18 cellular contexts compared by ENCODE assay signal in genomic region chr12:129676411-129676810, GRCh38.
"Had no signal": no experiment of that assay in that cellular context is flagged by ENCODE, and none has a peak within 500 bp of the region (broad histone marks: within the 10 kb centered on the region; RNA-seq: fewer than 3 reads in every experiment).

No MANE protein-coding gene starts in this region.

- H3K36me3 ChIP-seq: brain microvascular endothelial cell, right lobe of liver, uterus had no signal

- H3K4me1 ChIP-seq: right lobe of liver, uterus had no signal

- H3K4me3 ChIP-seq: right lobe of liver, uterus had no signal

- H3K27me3 ChIP-seq: brain microvascular endothelial cell, right lobe of liver, uterus had no signal

- H3K27ac ChIP-seq: brain microvascular endothelial cell, right lobe of liver, uterus, VCaP had no signal

- DNase-seq: activated CD4-positive, alpha-beta memory T cell treated with anti-CD3 and anti-CD28 coated beads, Interleukin-2, amount 10 ng/mL, durations not matched to agents 7 days and 5 days; activated CD4-positive, alpha-beta T cell treated with anti-CD3 and anti-CD28 coated beads for 48 hours; activated CD8-positive, alpha-beta memory T cell treated with anti-CD3 and anti-CD28 coated beads, Interleukin-2, amount 50 U/mL, for 48 hours; activated gamma-delta T cell; activated naive CD4-positive, alpha-beta T cell treated with anti-CD3 and anti-CD28 coated beads, Interleukin-2, amount 10 ng/mL, durations not matched to agents 7 days and 5 days; activated naive CD8-positive, alpha-beta T cell treated with anti-CD3 and anti-CD28 coated beads, Interleukin-2, amount 10 ng/mL, durations not matched to agents 7 days and 5 days; activated T-cell treated with anti-CD3 and anti-CD28 coated beads, Interleukin-2, amount 50 U/mL, for 24 hours; brain microvascular endothelial cell; cortex of kidney; islet precursor cell; mammary epithelial cell; naive thymus-derived CD4-positive, alpha-beta T cell; right lobe of liver; stimulated activated CD4-positive, alpha-beta T cell treated with anti-CD3 and anti-CD28 coated beads, Interleukin-2, amount 100 ng/mL, for 48 hours; stimulated activated naive CD4-positive, alpha-beta T cell treated with Interleukin-2 at 50 U/mL for 16 hours; T-helper 9 cell; uterus had no signal

- H3K9me3 ChIP-seq: right lobe of liver, uterus had no signal

- ATAC-seq: naive thymus-derived CD4-positive, alpha-beta T cell; right lobe of liver had no signal
